ENCODE assay signal across 10 cellular contexts in the genomic region with DNA sequence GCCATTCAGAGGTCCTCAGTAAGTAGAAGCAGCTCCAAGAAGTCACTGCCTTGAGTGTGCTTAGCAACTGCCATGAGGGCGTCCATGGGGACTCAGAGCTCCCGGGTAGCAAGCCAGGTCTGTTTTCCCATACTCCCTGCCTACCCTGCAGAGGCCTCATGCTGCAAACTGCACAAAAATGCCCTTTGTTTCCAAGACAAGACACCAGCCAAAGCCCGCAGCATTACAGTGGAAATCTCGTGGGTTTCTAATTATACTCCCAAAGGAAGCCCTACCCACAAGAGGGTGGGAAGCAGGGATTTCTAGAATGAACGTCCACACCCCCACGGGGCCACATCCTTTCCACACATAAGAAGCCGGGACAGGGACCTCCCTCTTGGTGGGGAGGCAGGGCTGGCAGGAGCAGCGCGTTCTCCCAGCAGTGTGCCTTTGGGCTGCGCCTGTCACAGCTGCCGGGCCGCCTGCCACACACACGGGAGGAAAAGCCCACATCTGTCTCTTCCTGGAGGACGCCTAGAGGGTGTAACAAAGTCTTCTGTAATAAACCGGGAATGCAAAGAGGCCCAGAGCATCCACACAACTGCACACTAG. TPM values are rescaled to one million over a fixed set of nuclear protein-coding genes. Genes with fewer than 3 reads are reported as not detected.
A peak's percentile ranks its signal among the peaks of the same experiment; 100 is the strongest.
DNase-seq lines count a peak whose midpoint lies in the region; ATAC-seq and TF ChIP-seq lines count a peak whose summit lies in the region.
"Had no signal": no experiment of that assay in that cellular context is flagged by ENCODE, and none has a peak within 500 bp of the region (broad histone marks: within the 10 kb centered on the region; RNA-seq: fewer than 3 reads in every experiment).

No MANE protein-coding gene starts in this region.

- H3K36me3 ChIP-seq in GM23338 (ENCODE audit: insufficient read depth) (no peaks in the 10 kb centered on the region), adipocyte (ENCODE audit: control insufficient read depth, insufficient read depth, low read length, severe bottlenecking) (no peaks in the 10 kb centered on the region), hepatocyte (replicated peaks; ENCODE audit: insufficient read depth, low read depth) (no peaks in the 10 kb centered on the region), skeletal muscle satellite cell (ENCODE audit: insufficient read depth, low read length) (no peaks in the 10 kb centered on the region)

- H3K4me1 Mint-ChIP-seq in GM23338: peaks cover 11% of the 10 kb centered on the region

- TF ChIP-seq CTCF in GM23338 (conservative IDR thresholded peaks at IDR 0.05; ENCODE audit: low read depth in 2 of 2): no peak
- TF ChIP-seq CTCF in hepatocyte (IDR thresholded peaks at IDR 0.05; ENCODE audit: poor library complexity): no peak

- no peak overlapping the region for H2AFZ ChIP-seq in GM23338
- peak overlapping the region; percentile 17 for H2AFZ ChIP-seq in hepatocyte

- no peaks in the 10 kb centered on the region for H3K27me3 Mint-ChIP-seq in GM23338 (ENCODE audit: insufficient read depth, low read depth, poor library complexity)

- H3K4me2 ChIP-seq in GM23338 (no peak overlapping the region), hepatocyte (peak overlapping the region; percentile 31), skeletal muscle satellite cell (ENCODE audit: low read length) (peak overlapping the region; percentile 26)

- H3K27ac ChIP-seq in GM23338 (ENCODE audit: low read depth) (no peak overlapping the region), hepatocyte (peak overlapping the region; percentile 65)

- no peak overlapping the region for H3K4me3 Mint-ChIP-seq in GM23338

- H3K4me1 ChIP-seq in GM23338 (ENCODE audit: insufficient read depth) (no peaks in the 10 kb centered on the region), adipocyte (ENCODE audit: control insufficient read depth, insufficient read depth, low read length) (peaks cover 28% of the 10 kb centered on the region), hepatocyte (ENCODE audit: insufficient read depth) (peaks cover 27% of the 10 kb centered on the region), skeletal muscle satellite cell (ENCODE audit: control insufficient read depth, insufficient read depth, low read length) (peaks cover 35% of the 10 kb centered on the region)

- DNase-seq in GM23338 (ENCODE audit: low spot score) (no peak), adipocyte (ENCODE audit: low read depth) (peak; percentile 40), hepatocyte (ENCODE audit: low spot score) (peak; percentile 37), ureter (ENCODE audit: low spot score) (no peak), HCEC 1CT (no peak)
- DNase-seq: NCI-H1105 treated with DMSO at 0.1 percent for 48 hours, small intestine had no signal

- H3K79me2 ChIP-seq in GM23338 (replicated peaks; ENCODE audit: insufficient read depth) (no peaks in the 10 kb centered on the region), hepatocyte (no peaks in the 10 kb centered on the region)

- no peak overlapping the region for H3K4me3 ChIP-seq in GM23338
- peak overlapping the region; percentile 49 for H3K4me3 ChIP-seq in adipocyte (ENCODE audit: low read length)
- H3K4me3 ChIP-seq in hepatocyte: no peak overlapping the region
- H3K4me3 ChIP-seq in skeletal muscle satellite cell (ENCODE audit: low read length): no peak overlapping the region

- H3K27me3 ChIP-seq in GM23338 (ENCODE audit: insufficient read depth): no peaks in the 10 kb centered on the region
- H3K27me3 ChIP-seq in adipocyte (replicated peaks; ENCODE audit: control insufficient read depth, insufficient read depth, low read length): no peaks in the 10 kb centered on the region
- no peaks in the 10 kb centered on the region for H3K27me3 ChIP-seq in hepatocyte
- H3K27me3 ChIP-seq in skeletal muscle satellite cell (ENCODE audit: control insufficient read depth, insufficient read depth, low read length): no peaks in the 10 kb centered on the region

- no peaks in the 10 kb centered on the region for H3K9me3 Mint-ChIP-seq in GM23338

- WGBS in hepatocyte (ENCODE audit: low lambda C conversion rate, missing lambda C conversion rate): 54% methylated on average over 15 of the region's 15 CpGs

- no peaks in the 10 kb centered on the region for H3F3A ChIP-seq in GM23338 (replicated peaks; ENCODE audit: low read depth)

- H3K9me2 ChIP-seq in GM23338 (ENCODE audit: insufficient read depth) (no peaks in the 10 kb centered on the region), hepatocyte (replicated peaks; ENCODE audit: insufficient read depth) (no peaks in the 10 kb centered on the region)

- no peaks in the 10 kb centered on the region for H3K9me3 ChIP-seq in adipocyte (ENCODE audit: control insufficient read depth, low read length)
- H3K9me3 ChIP-seq in hepatocyte (ENCODE audit: low read depth): no peaks in the 10 kb centered on the region
- no peaks in the 10 kb centered on the region for H3K9me3 ChIP-seq in skeletal muscle satellite cell (replicated peaks; ENCODE audit: low read length)

- H3K36me3 Mint-ChIP-seq in GM23338 (ENCODE audit: low read depth): peaks cover 7% of the 10 kb centered on the region

- no peaks in the 10 kb centered on the region; the same call in 1 of the 2 replicates for H4K20me1 ChIP-seq in GM23338 (replicated peaks; ENCODE audit: insufficient read depth)
- no peaks in the 10 kb centered on the region for H4K20me1 ChIP-seq in hepatocyte (ENCODE audit: insufficient read depth, poor library complexity, severe bottlenecking)

- ATAC-seq in GM23338 (peak; percentile 55), GM18517 (IDR thresholded peaks at IDR 0.05; ENCODE audit: unreplicated experiment) (no peak), GM21526 (IDR thresholded peaks at IDR 0.05; ENCODE audit: low FRiP score, unreplicated experiment) (no peak)

- no peak overlapping the region for H3K27ac Mint-ChIP-seq in GM23338

- H3K9ac ChIP-seq in adipocyte (ENCODE audit: low read length) (no peak overlapping the region), skeletal muscle satellite cell (ENCODE audit: low read depth, low read length) (peak overlapping the region; percentile 21)

TF ChIP-seq in GM23338, 12 proteins besides CTCF, POLR2A, EP300 and RAD21:
- TF ChIP-seq NANOG (IDR thresholded peaks at IDR 0.05; ENCODE audit: borderline replicate concordance) (no peak), STAT1 (IDR thresholded peaks at IDR 0.05; ENCODE audit: unreplicated experiment) (no peak), CREB1 (CRISPR knock-in tag; IDR thresholded peaks at IDR 0.05; ENCODE audit: low read depth) (no peak), ZNF114 (CRISPR knock-in tag; IDR thresholded peaks at IDR 0.05) (no peak), ZNF331 (CRISPR knock-in tag; IDR thresholded peaks at IDR 0.05; ENCODE audit: low read depth) (no peak)
- TF ChIP-seq, protein P1, sequence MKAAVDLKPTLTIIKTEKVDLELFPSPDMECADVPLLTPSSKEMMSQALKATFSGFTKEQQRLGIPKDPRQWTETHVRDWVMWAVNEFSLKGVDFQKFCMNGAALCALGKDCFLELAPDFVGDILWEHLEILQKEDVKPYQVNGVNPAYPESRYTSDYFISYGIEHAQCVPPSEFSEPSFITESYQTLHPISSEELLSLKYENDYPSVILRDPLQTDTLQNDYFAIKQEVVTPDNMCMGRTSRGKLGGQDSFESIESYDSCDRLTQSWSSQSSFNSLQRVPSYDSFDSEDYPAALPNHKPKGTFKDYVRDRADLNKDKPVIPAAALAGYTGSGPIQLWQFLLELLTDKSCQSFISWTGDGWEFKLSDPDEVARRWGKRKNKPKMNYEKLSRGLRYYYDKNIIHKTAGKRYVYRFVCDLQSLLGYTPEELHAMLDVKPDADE (IDR thresholded peaks at IDR 0.05): no peak

RNA-seq across cellular contexts. Expression of a gene that starts 31.1 kb away (rescaled TPM):
- total RNA-seq in GM23338 (2014; rRNA removed; shearing (Covaris generic)): 15.0 and 25.1 TPM in 2 replicates
- polyA plus RNA-seq in GM23338 (2016; fragmentation: Nextera tagmentation; extraction: Ambion mirVana): 21.5 and 21.8 TPM in 2 replicates
- total RNA-seq in hepatocyte: 17.0 and 17.8 TPM in 2 replicates
- 29.6 and 34.9 TPM in 2 replicates for polyA plus RNA-seq in hepatocyte
- 0.25 and 0.66 TPM in 2 replicates for total RNA-seq in skeletal muscle satellite cell (2012; rRNA removed)
- total RNA-seq in ureter: 208 TPM

Comparison
In these comparisons a context has a peak if more than half of its experiments do, and no peak if none do; other contexts are left out.
1. DNase-seq: peak in adipocyte (single experiment) and hepatocyte (single experiment); none in GM23338 (single experiment), ureter (single experiment) and HCEC 1CT (single experiment).